In the genomic region with DNA sequence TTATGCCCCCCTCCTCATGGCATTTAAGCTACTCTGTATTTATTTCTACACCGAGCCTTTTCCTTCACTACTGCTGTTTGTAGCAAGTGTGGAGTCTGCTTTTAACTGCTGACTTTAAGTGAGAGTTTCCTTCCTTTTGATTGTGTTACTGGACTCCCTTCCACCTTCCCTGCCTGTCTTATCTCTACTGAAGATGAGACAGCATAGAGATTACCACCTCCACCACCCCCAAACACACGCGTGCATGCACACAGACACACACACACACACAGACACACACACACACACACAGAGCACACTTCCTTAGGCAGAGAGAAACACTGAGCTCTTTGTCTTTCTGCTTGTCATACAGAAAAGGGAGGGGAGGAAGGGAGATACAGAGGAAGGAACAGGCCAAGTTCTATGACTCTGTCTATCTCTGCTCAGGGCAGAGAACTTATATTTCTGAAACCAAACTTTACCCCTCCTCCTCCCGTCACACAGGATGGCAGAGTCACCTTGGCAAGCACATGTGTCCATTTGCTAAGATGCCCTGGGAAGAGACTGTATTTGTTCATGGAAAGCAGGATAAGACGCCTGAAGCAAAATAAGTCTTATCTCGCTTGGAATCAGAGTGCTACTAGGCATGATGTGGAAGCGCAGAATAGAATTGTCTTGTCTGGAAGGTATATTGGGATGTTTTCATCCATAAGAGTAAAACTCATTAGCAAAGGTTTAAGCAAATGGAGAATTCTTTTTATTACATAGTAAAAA, we compare ENCODE assay signal across 10 cellular contexts.
DNase-seq lines count a peak whose midpoint lies in the region; ATAC-seq and TF ChIP-seq lines count a peak whose summit lies in the region.
"Had no signal": no experiment of that assay in that cellular context is flagged by ENCODE, and none has a peak within 500 bp of the region (broad histone marks: within the 10 kb centered on the region; RNA-seq: fewer than 3 reads in every experiment).

No MANE protein-coding gene starts in this region.

- H3K4me2 ChIP-seq in HCT116 (ENCODE audit: low read length), result peak overlapping the region; percentile 43

- no peaks in the 10 kb centered on the region for H4K20me1 ChIP-seq in HCT116 (ENCODE audit: insufficient read depth)

- CTCF ChIA-PET in HCT116 (lab: Charles Lee), result no interaction called here

- RAD21 ChIA-PET in HCT116 (lab: Charles Lee; ENCODE audit: low non-redundant PET in 1 of 2, low total read pairs in 2 of 2, uncharacterized antibody in 2 of 2, unreplicated experiment in 2 of 2), result interaction anchor here in 1 of 2 experiments (0.5 kb wide), 1 partner anchor 158 kb away, joined by 6 read pairs; no protein-coding TSS in a partner anchor

- peak overlapping the region; percentile 50 for H3K9ac ChIP-seq in HCT116 (ENCODE audit: low read length)

- no peaks in the 10 kb centered on the region for H3K36me3 ChIP-seq in HCT116 (ENCODE audit: control insufficient read depth in 1 of 2, insufficient read depth in 2 of 2, low read length in 2 of 2)

- ATAC-seq in HCT116, result peak; percentile 74
- ATAC-seq in sciatic nerve, result peak; percentile 74
- ATAC-seq in GM21360 (IDR thresholded peaks at IDR 0.05; ENCODE audit: unreplicated experiment), result no peak
- ATAC-seq: CD8-positive, alpha-beta T cell had no signal

- TF ChIP-seq RAD21 in HCT116 (IDR thresholded peaks at IDR 0.05; ENCODE audit: low read depth), result no peak

- H3K4me1 ChIP-seq in HCT116 (ENCODE audit: control insufficient read depth in 1 of 2, insufficient read depth in 2 of 2, low read length in 2 of 2), result peaks cover 50 to 77% of the 10 kb centered on the region in 2 experiments

- no peak for DNase-seq in HCT116 (ENCODE audit: low read depth, low spot score)
- DNase-seq in RPMI7951 (ENCODE audit: low read depth), result peak; percentile 54
- peak; percentile 80 for DNase-seq in foreskin melanocyte
- DNase-seq in sciatic nerve (ENCODE audit: low spot score), result no peak
- no peak for DNase-seq in occipital lobe (lab: John Stamatoyannopoulos, UW)
- DNase-seq in NCI-H524 treated with DMSO at 0.1 percent for 48 hours (lab: John Stamatoyannopoulos, UW), result no peak
- DNase-seq: activated naive CD4-positive, alpha-beta T cell treated with anti-CD3 and anti-CD28 coated beads, Interleukin-2, amount 50 U/mL, for 16 hours; CD8-positive, alpha-beta T cell had no signal

- intact Hi-C loops in HCT116 (cut with micrococcal nuclease), result no loop called here
- intact Hi-C loops in sciatic nerve (cut with DNase I), result no loop called here

- H3K9me3 ChIP-seq in HCT116 (ENCODE audit: control insufficient read depth in 1 of 2, insufficient read depth in 1 of 2, low read depth in 1 of 2, low read length in 2 of 2), result no peaks in the 10 kb centered on the region

- peak overlapping the region; percentile 61; the same call in 1 of the 2 replicates for H3K27ac ChIP-seq in HCT116 (ENCODE audit: low read depth, low read length)
- H3K27ac ChIP-seq: RWPE1 had no signal

- BruUV-seq in HCT116 (replicated peaks; lab: Mats Ljungman, UMichigan), result no TSS peak

- H3K27me3 ChIP-seq in HCT116 (ENCODE audit: insufficient read depth, low read length), result no peaks in the 10 kb centered on the region

- no peak overlapping the region for H2AFZ ChIP-seq in HCT116 (ENCODE audit: low read depth, low read length, poor library complexity, severe bottlenecking)

- H3K79me2 ChIP-seq in HCT116 (ENCODE audit: insufficient read depth, low read length), result no peaks in the 10 kb centered on the region

- H3K9me2 ChIP-seq in HCT116 (ENCODE audit: insufficient read depth), result no peaks in the 10 kb centered on the region

- TF ChIP-seq POLR2A in HCT116 (IDR thresholded peaks at IDR 0.05; ENCODE audit: borderline replicate concordance, extremely low read depth, insufficient read depth, insufficient read length), result no peak

- no peak overlapping the region for H3K4me3 ChIP-seq in HCT116 (replicated peaks in 1 of 2; ENCODE audit: low read depth in 1 of 2, low read length in 2 of 2)

- no peak for TF ChIP-seq CTCF in HCT116 (IDR thresholded peaks at IDR 0.05 in 2 of 3, conservative IDR thresholded peaks at IDR 0.05 in 1 of 3; ENCODE audit: borderline replicate concordance in 1 of 3, insufficient read depth in 1 of 3, low read depth in 2 of 3, low read length in 2 of 3)

- POLR2A ChIA-PET in HCT116 (lab: Charles Lee), result interaction anchor here (2.1 kb wide), 1 partner anchor 25 kb away, joined by 8 read pairs; no protein-coding TSS in a partner anchor

TF ChIP-seq in HCT116, 20 proteins besides CTCF, POLR2A, EP300 and RAD21:
- no peak for TF ChIP-seq ZNF274 (IDR thresholded peaks at IDR 0.05; ENCODE audit: low read depth, low read length)
- no peak for TF ChIP-seq CEBPB (IDR thresholded peaks at IDR 0.05; ENCODE audit: low read depth)
- TF ChIP-seq, protein P1, sequence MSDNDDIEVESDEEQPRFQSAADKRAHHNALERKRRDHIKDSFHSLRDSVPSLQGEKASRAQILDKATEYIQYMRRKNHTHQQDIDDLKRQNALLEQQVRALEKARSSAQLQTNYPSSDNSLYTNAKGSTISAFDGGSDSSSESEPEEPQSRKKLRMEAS (IDR thresholded peaks at IDR 0.05), result peak; percentile 62
- no peak for TF ChIP-seq TCF7L2 (IDR thresholded peaks at IDR 0.05; ENCODE audit: borderline replicate concordance, extremely low read depth, insufficient read depth, insufficient read length)
- TF ChIP-seq SP1 (IDR thresholded peaks at IDR 0.05; ENCODE audit: low read depth), result no peak
- TF ChIP-seq SIN3A (IDR thresholded peaks at IDR 0.05; ENCODE audit: low read depth), result no peak
- TF ChIP-seq EZH2phosphoT487 (IDR thresholded peaks at IDR 0.05; ENCODE audit: borderline replicate concordance), result no peak
- TF ChIP-seq POLR2AphosphoS5 (IDR thresholded peaks at IDR 0.05; ENCODE audit: low read depth, low read length), result no peak
- no peak for TF ChIP-seq ZFX (IDR thresholded peaks at IDR 0.05)
- no peak for TF ChIP-seq EGR1 (IDR thresholded peaks at IDR 0.05; ENCODE audit: low read depth)
- 0 out of 2 replicates have a peak, but pooled peaks have one; percentile 59 for TF ChIP-seq CBX3 (IDR thresholded peaks at IDR 0.05; ENCODE audit: low read depth)
- no peak for TF ChIP-seq YY1 (IDR thresholded peaks at IDR 0.05; ENCODE audit: extremely low read depth, insufficient replicate concordance, low read depth, low read length)
- TF ChIP-seq ELF1 (IDR thresholded peaks at IDR 0.05; ENCODE audit: borderline replicate concordance, low read depth), result no peak
- TF ChIP-seq, protein P2, sequence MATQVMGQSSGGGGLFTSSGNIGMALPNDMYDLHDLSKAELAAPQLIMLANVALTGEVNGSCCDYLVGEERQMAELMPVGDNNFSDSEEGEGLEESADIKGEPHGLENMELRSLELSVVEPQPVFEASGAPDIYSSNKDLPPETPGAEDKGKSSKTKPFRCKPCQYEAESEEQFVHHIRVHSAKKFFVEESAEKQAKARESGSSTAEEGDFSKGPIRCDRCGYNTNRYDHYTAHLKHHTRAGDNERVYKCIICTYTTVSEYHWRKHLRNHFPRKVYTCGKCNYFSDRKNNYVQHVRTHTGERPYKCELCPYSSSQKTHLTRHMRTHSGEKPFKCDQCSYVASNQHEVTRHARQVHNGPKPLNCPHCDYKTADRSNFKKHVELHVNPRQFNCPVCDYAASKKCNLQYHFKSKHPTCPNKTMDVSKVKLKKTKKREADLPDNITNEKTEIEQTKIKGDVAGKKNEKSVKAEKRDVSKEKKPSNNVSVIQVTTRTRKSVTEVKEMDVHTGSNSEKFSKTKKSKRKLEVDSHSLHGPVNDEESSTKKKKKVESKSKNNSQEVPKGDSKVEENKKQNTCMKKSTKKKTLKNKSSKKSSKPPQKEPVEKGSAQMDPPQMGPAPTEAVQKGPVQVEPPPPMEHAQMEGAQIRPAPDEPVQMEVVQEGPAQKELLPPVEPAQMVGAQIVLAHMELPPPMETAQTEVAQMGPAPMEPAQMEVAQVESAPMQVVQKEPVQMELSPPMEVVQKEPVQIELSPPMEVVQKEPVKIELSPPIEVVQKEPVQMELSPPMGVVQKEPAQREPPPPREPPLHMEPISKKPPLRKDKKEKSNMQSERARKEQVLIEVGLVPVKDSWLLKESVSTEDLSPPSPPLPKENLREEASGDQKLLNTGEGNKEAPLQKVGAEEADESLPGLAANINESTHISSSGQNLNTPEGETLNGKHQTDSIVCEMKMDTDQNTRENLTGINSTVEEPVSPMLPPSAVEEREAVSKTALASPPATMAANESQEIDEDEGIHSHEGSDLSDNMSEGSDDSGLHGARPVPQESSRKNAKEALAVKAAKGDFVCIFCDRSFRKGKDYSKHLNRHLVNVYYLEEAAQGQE (IDR thresholded peaks at IDR 0.05; ENCODE audit: low read depth), result no peak

Comparison
In these comparisons a context has a peak if more than half of its experiments do, and no peak if none do; other contexts are left out.
1. DNase-seq: peak in RPMI7951 (single experiment) and foreskin melanocyte (single experiment); none in HCT116 (single experiment), sciatic nerve (single experiment), occipital lobe (single experiment) and NCI-H524 treated with DMSO at 0.1 percent for 48 hours (single experiment).